Comparison of ENCODE assay signal across 12 cellular contexts in the genomic region with DNA sequence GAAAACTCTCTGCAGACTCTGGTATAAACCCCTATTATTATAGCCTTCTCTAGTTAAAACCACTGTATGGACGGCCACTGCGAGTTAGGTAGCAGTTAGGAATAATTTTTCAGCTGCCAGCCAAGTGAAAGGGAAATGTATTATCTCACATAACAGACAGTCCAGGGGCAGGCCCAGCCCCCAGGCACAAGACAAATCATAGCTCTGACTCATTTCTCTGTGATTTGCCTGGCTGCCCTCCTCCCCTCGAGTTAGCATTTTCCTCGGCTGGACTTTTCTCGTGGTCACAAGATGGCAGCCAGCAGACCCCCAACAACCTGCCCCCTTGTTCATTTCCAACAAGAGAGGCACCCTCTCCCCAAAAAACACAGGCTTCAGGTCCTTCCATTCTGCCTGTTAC. TPM values are rescaled to one million over a fixed set of nuclear protein-coding genes. Genes with fewer than 3 reads are reported as not detected.
DNase-seq lines count a peak whose midpoint lies in the region; ATAC-seq, FAIRE-seq and TF ChIP-seq lines count a peak whose summit lies in the region.
"Had no signal": no experiment of that assay in that cellular context is flagged by ENCODE, and none has a peak within 500 bp of the region (broad histone marks: within the 10 kb centered on the region; RNA-seq: fewer than 3 reads in every experiment).

No MANE protein-coding gene starts in this region.

- H3K4me3 Mint-ChIP-seq in naive thymus-derived CD8-positive, alpha-beta T cell, result no peak overlapping the region
- H3K4me3 Mint-ChIP-seq: activated T-cell treated with anti-CD3 and anti-CD28 coated beads, Interleukin-2, amount 50 U/mL, for 24 hours had no signal

- H3K27ac ChIP-seq in heart left ventricle (peak overlapping the region in 9 of 12 donors; percentile 22 to 50 (median 35)), hepatocyte (no peak overlapping the region)
- H3K27ac ChIP-seq: VCaP had no signal

- H3K27ac Mint-ChIP-seq in naive thymus-derived CD8-positive, alpha-beta T cell, result no peak overlapping the region
- H3K27ac Mint-ChIP-seq: activated T-cell treated with anti-CD3 and anti-CD28 coated beads, Interleukin-2, amount 50 U/mL, for 24 hours had no signal

- H3K36me3 Mint-ChIP-seq in naive thymus-derived CD8-positive, alpha-beta T cell, result peaks cover 0 to 5% (median 0%) of the 10 kb centered on the region in 3 donors

- H2AFZ ChIP-seq in hepatocyte, result no peak overlapping the region

- peaks cover 1 to 12% (median 8%) of the 10 kb centered on the region in 5 donors for H3K27me3 Mint-ChIP-seq in naive thymus-derived CD8-positive, alpha-beta T cell

- H3K36me3 ChIP-seq in heart left ventricle, result no peaks in the 10 kb centered on the region
- H3K36me3 ChIP-seq in bronchial epithelial cell (ENCODE audit: control insufficient read depth, insufficient read depth, low read length), result no peaks in the 10 kb centered on the region
- no peaks in the 10 kb centered on the region for H3K36me3 ChIP-seq in hepatocyte (replicated peaks; ENCODE audit: insufficient read depth, low read depth)

- no peak overlapping the region for H3K4me2 ChIP-seq in hepatocyte

- no peak for FAIRE-seq in bronchial epithelial cell (lab: Jason Lieb, UNC)
- FAIRE-seq: A204.1 had no signal

- H3K9me3 ChIP-seq in heart left ventricle, result peaks cover 0 to 12% (median 7%) of the 10 kb centered on the region in 12 donors
- H3K9me3 ChIP-seq in hepatocyte (ENCODE audit: low read depth), result peaks cover 6% of the 10 kb centered on the region

- H3K9me2 ChIP-seq in hepatocyte (replicated peaks; ENCODE audit: insufficient read depth), result no peaks in the 10 kb centered on the region

- WGBS in heart left ventricle, 4 donors, result 56 to 89% (median 82%) methylated on average over 5 of the region's 5 CpGs
- 86% methylated on average over 5 of the region's 5 CpGs for WGBS in hepatocyte (ENCODE audit: low lambda C conversion rate, missing lambda C conversion rate)

- H3K27me3 ChIP-seq in heart left ventricle (no peaks in the 10 kb centered on the region), bronchial epithelial cell (ENCODE audit: control insufficient read depth, insufficient read depth, low read length) (no peaks in the 10 kb centered on the region), hepatocyte (no peaks in the 10 kb centered on the region)

- peak in 1 of 4 donors; percentile 68 for ATAC-seq in heart left ventricle
- ATAC-seq in Right ventricle myocardium inferior, result no peak
- ATAC-seq in HG02973 (IDR thresholded peaks at IDR 0.05; ENCODE audit: unreplicated experiment), result no peak
- no peak for ATAC-seq in naive thymus-derived CD8-positive, alpha-beta T cell

- no peak for TF ChIP-seq POLR2A in heart left ventricle (IDR thresholded peaks at IDR 0.05)

- no peaks in the 10 kb centered on the region for H3K79me2 ChIP-seq in hepatocyte

- intact Hi-C loops in heart left ventricle (cut with DNase I) (no loop called here), Right ventricle myocardium inferior (cut with DNase I) (no loop called here)

- H4K20me1 ChIP-seq in hepatocyte (ENCODE audit: insufficient read depth, poor library complexity, severe bottlenecking), result no peaks in the 10 kb centered on the region

- H3K4me1 ChIP-seq in heart left ventricle, result peaks cover 0 to 26% (median 1%) of the 10 kb centered on the region in 12 donors
- peaks cover 11% of the 10 kb centered on the region for H3K4me1 ChIP-seq in hepatocyte (ENCODE audit: insufficient read depth)

- H3K9me3 Mint-ChIP-seq in naive thymus-derived CD8-positive, alpha-beta T cell, result peaks cover 0 to 15% (median 6%) of the 10 kb centered on the region in 9 donors

- H3K4me3 ChIP-seq in heart left ventricle (no peak overlapping the region), bronchial epithelial cell (ENCODE audit: low read depth, low read length) (no peak overlapping the region), hepatocyte (no peak overlapping the region)

- DNase-seq in heart left ventricle (peak in 1 of 5 donors; percentile 35), Right ventricle myocardium inferior (ENCODE audit: missing footprints) (no peak), bronchial epithelial cell (ENCODE audit: low read depth) (peak; percentile 47), hepatocyte (ENCODE audit: low spot score) (peak; percentile 22), GDM1 (lab: John Stamatoyannopoulos, UW) (no peak), NCI-H1930 (lab: John Stamatoyannopoulos, UW) (no peak)
- no peak for DNase-seq in naive thymus-derived CD8-positive, alpha-beta T cell
- DNase-seq: activated T-cell treated with anti-CD3 and anti-CD28 coated beads, Interleukin-2, amount 50 U/mL, for 24 hours; hypothalamus had no signal

- TF ChIP-seq CTCF in heart left ventricle (IDR thresholded peaks at IDR 0.05) (no peak), bronchial epithelial cell (IDR thresholded peaks at IDR 0.05; ENCODE audit: insufficient read depth, low read length, severe bottlenecking) (no peak), hepatocyte (IDR thresholded peaks at IDR 0.05; ENCODE audit: poor library complexity) (no peak)

- no peaks in the 10 kb centered on the region for H3K4me1 Mint-ChIP-seq in naive thymus-derived CD8-positive, alpha-beta T cell

- POLR2A ChIA-PET in naive thymus-derived CD8-positive, alpha-beta T cell (lab: Charles Lee), result no interaction called here

RNA-seq across cellular contexts. Expression of gene VIT, which starts 10.5 kb away (rescaled TPM):
- total RNA-seq in heart left ventricle (10 to 100 TPM in 2 of 9 donors, 1 to 10 TPM in 7; 1.1 to 34.9 (median 6.8) TPM), Right ventricle myocardium inferior (21.6 TPM), bronchial epithelial cell (not detected in 2 replicates), hepatocyte (0.33 and 0.76 TPM in 2 replicates)
- polyA plus RNA-seq in heart left ventricle (1 to 10 TPM; 1.0 to 3.2 TPM), hepatocyte (0.25 and 1.5 TPM in 2 replicates)
- not detected for total RNA-seq in naive thymus-derived CD8-positive, alpha-beta T cell
- under 1 TPM in 1 of 3 donors, not detected in 2; 0.50 TPM for polyA plus RNA-seq in naive thymus-derived CD8-positive, alpha-beta T cell

Comparison
In these comparisons a context has a peak if more than half of its experiments do, and no peak if none do; other contexts are left out.
1. DNase-seq: peak in bronchial epithelial cell (single experiment) and hepatocyte (single experiment); none in Right ventricle myocardium inferior (single experiment), GDM1 (single experiment), NCI-H1930 (0 of 2) and naive thymus-derived CD8-positive, alpha-beta T cell (0 of 10).